15 cellular contexts compared by ENCODE assay signal in genomic region chr18:59802031-59802430, GRCh38.
DNase-seq lines count a peak whose midpoint lies in the region; ATAC-seq and FAIRE-seq lines count a peak whose summit lies in the region.
"Had no signal": no experiment of that assay in that cellular context is flagged by ENCODE, and none has a peak within 500 bp of the region (broad histone marks: within the 10 kb centered on the region; RNA-seq: fewer than 3 reads in every experiment).

No MANE protein-coding gene starts in this region.

- H3K36me3 ChIP-seq in SJSA1 = no peaks in the 10 kb centered on the region

- peak overlapping the region; percentile 22 for H3K27ac ChIP-seq in SJSA1
- H3K27ac ChIP-seq: GM23248 had no signal

- no peaks in the 10 kb centered on the region for H3K27me3 ChIP-seq in SJSA1 (replicated peaks)

- H3K4me3 ChIP-seq in SJSA1 = no peak overlapping the region
- H3K4me3 ChIP-seq: GM23248 had no signal

- DNase-seq in SJSA1 (ENCODE audit: low read depth in 1 of 2, low spot score in 2 of 2) (peak; percentile 60 to 78), NCI-H446 (lab: John Stamatoyannopoulos, UW) (no peak), frontal cortex (ENCODE audit: low spot score in 2 of 2) (no peak)
- DNase-seq in activated naive CD4-positive, alpha-beta T cell (lab: John Stamatoyannopoulos, UW) = no peak
- DNase-seq: amygdala; CD4-positive, alpha-beta memory T cell; GM23248; kidney glomerular epithelial cell; naive B cell; NCI-H1105; SHP77 had no signal

- ATAC-seq in GM18858 (IDR thresholded peaks at IDR 0.05; ENCODE audit: unreplicated experiment) (peak; percentile 93), GM19468 (IDR thresholded peaks at IDR 0.05; ENCODE audit: extremely low read depth, unreplicated experiment) (peak; percentile 66), HG03025 (IDR thresholded peaks at IDR 0.05; ENCODE audit: low FRiP score, unreplicated experiment) (peak; percentile 61), HG03045 (IDR thresholded peaks at IDR 0.05; ENCODE audit: unreplicated experiment) (no peak)

- H3K9me3 ChIP-seq in SJSA1 (replicated peaks) = no peaks in the 10 kb centered on the region

- H3K4me1 ChIP-seq in SJSA1 (replicated peaks) = peaks cover 53% of the 10 kb centered on the region

- FAIRE-seq in frontal cortex (lab: Jason Lieb, UNC) = no peak

Comparison
In these comparisons a context has a peak if more than half of its experiments do, and no peak if none do; other contexts are left out.
1. DNase-seq: peak in SJSA1 (2 of 2); none in NCI-H446 (0 of 2), activated naive CD4-positive, alpha-beta T cell (0 of 4) and frontal cortex (0 of 2).